In the genomic region with DNA sequence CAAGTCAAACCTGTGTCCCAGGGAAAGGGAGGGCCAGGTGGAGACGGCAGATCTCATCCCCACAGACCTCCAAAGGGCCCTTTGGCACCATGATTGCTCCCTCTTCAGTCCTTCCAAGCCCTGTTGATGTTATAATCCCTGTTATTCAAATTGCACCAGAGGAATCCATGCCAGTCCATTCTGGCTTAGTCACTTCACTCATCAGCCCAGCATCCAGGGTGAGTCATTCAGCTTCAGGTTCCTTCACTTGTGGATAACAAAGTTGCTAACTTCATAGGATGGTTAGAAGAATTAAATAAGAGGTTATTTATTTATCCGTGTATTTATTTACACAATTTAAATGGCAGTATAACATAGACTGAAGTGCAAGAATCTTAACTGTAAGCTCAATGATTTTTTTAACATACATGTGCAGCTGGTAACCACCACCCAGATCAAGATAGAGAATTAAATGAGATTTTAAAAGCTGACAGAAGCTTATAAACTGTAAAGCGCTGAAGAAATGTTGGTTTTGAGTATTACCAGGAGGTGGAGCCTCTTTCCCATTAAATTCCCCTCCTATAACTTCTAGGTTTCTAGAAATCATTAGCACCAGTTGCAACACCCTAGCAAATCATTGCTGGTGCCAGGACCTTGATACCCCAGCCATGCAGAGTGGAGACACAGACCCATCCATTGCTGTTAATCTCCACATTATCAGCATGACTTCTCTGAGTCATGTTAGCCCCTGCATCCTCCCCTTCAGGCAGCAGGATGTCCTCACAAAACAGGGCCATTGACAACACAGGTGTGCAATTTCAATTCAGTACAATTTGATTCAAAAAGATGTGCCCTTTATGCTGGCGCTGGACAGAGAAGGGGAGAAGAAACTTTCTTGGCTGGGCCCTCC, we compare ENCODE assay signal across 9 cellular contexts.
DNase-seq lines count a peak whose midpoint lies in the region; ATAC-seq and TF ChIP-seq lines count a peak whose summit lies in the region.
"Had no signal": no experiment of that assay in that cellular context is flagged by ENCODE, and none has a peak within 500 bp of the region (broad histone marks: within the 10 kb centered on the region; RNA-seq: fewer than 3 reads in every experiment).

No MANE protein-coding gene starts in this region.

- TF ChIP-seq CTCF in GM13976 (IDR thresholded peaks at IDR 0.05; ENCODE audit: borderline replicate concordance, control extremely low read depth, extremely low read depth, insufficient read depth, missing control alignments) = no peak
- TF ChIP-seq CTCF in OCI-LY3 (IDR thresholded peaks at IDR 0.05; ENCODE audit: low read depth, low read length) = peak; percentile 56

- no peak overlapping the region for H2AFZ ChIP-seq in OCI-LY3 (ENCODE audit: low read depth, low read length)

- H3K27ac ChIP-seq in OCI-LY3 (ENCODE audit: low read length) = no peak overlapping the region
- H3K27ac ChIP-seq: SJCRH30 had no signal

- no peaks in the 10 kb centered on the region for H4K20me1 ChIP-seq in OCI-LY3 (ENCODE audit: insufficient read depth, low read length)

- no peaks in the 10 kb centered on the region for H3K36me3 ChIP-seq in OCI-LY3 (replicated peaks; ENCODE audit: low read depth, low read length)
- H3K36me3 ChIP-seq: SJCRH30 had no signal

- DNase-seq in 8988T (peak; percentile 41), GM13976 (ENCODE audit: low spot score) (peak; percentile 38), fibroblast of peridontal ligament (ENCODE audit: extremely low read depth) (peak; percentile 87), T1000 (lab: John Stamatoyannopoulos, UW) (no peak), GDM1 (lab: John Stamatoyannopoulos, UW) (no peak)
- no peak for DNase-seq in stimulated activated CD4-positive, alpha-beta T cell treated with anti-CD3 and anti-CD28 coated beads, Interleukin-1b, Interleukin-23, amount 100 ng/mL, for 48 hours

- H3K79me2 ChIP-seq in OCI-LY3 (ENCODE audit: low read length) = no peaks in the 10 kb centered on the region

- TF ChIP-seq POLR2A in GM18505 (IDR thresholded peaks at IDR 0.05; ENCODE audit: borderline replicate concordance, extremely low read depth, insufficient read depth, insufficient read length) = no peak

- no peak overlapping the region for H3K4me2 ChIP-seq in OCI-LY3 (ENCODE audit: low read length)

- in situ Hi-C loops in GM13976 (cut with MboI; ENCODE audit: low sequenced_read_pairs, unreplicated experiment) = no loop called here

- H3K4me1 ChIP-seq in OCI-LY3 (ENCODE audit: low read length) = peaks cover 25% of the 10 kb centered on the region
- H3K4me1 ChIP-seq: SJCRH30 had no signal

- no peak overlapping the region for H3K4me3 ChIP-seq in OCI-LY3 (ENCODE audit: low read length)
- H3K4me3 ChIP-seq: SJCRH30 had no signal

- H3K9me3 ChIP-seq in OCI-LY3 (ENCODE audit: insufficient read depth, low read length) = no peaks in the 10 kb centered on the region
- H3K9me3 ChIP-seq: SJCRH30 had no signal

- no peak for ATAC-seq in GM18505 (IDR thresholded peaks at IDR 0.05; ENCODE audit: unreplicated experiment)

- no peaks in the 10 kb centered on the region for H3K27me3 ChIP-seq in OCI-LY3 (ENCODE audit: low read depth, low read length)
- H3K27me3 ChIP-seq: SJCRH30 had no signal

- H3K9ac ChIP-seq in OCI-LY3 (ENCODE audit: low read length) = no peak overlapping the region

Comparison
In these comparisons a context has a peak if more than half of its experiments do, and no peak if none do; other contexts are left out.
1. DNase-seq: peak in 8988T (single experiment), GM13976 (single experiment) and fibroblast of peridontal ligament (single experiment); none in T1000 (single experiment), GDM1 (single experiment) and stimulated activated CD4-positive, alpha-beta T cell treated with anti-CD3 and anti-CD28 coated beads, Interleukin-1b, Interleukin-23, amount 100 ng/mL, for 48 hours (single experiment).